8 cellular contexts compared by ENCODE assay signal in genomic region chr21:38805282-38806152, GRCh38. TPM values are rescaled to one million over a fixed set of nuclear protein-coding genes. Genes with fewer than 3 reads are reported as not detected.
DNase-seq lines count a peak whose midpoint lies in the region; ATAC-seq and TF ChIP-seq lines count a peak whose summit lies in the region.

TSS of gene ETS2 (plus strand) at chr21:38805929. CDS start at chr21:38810035, 4,106 bp downstream.

- peaks cover 2% of the 10 kb centered on the region for H3K27me3 ChIP-seq in CD4-positive, CD25-positive, alpha-beta regulatory T cell (ENCODE audit: control insufficient read depth, insufficient read depth, low read length)
- peaks cover 15% of the 10 kb centered on the region; the same call in 1 of the 2 replicates for H3K27me3 ChIP-seq in HUES64 (ENCODE audit: insufficient read depth, low read length)
- no peaks in the 10 kb centered on the region for H3K27me3 ChIP-seq in OCI-LY1 (ENCODE audit: insufficient read depth, low read length)
- no peaks in the 10 kb centered on the region for H3K27me3 ChIP-seq in endodermal cell (ENCODE audit: control insufficient read depth, insufficient read depth, low read length, poor library complexity, severe bottlenecking)
- no peaks in the 10 kb centered on the region for H3K27me3 ChIP-seq in mesendoderm (ENCODE audit: insufficient read depth, low read length, poor library complexity)

- under 1% methylated on average over 76 of the region's 76 CpGs for WGBS in HUES64
- WGBS in endodermal cell (ENCODE audit: insufficient coverage in 1 of 2, insufficient read length in 1 of 2), 2 experiments, result 1% methylated on average over 42 to 76 of the region's 76 CpGs
- WGBS in mesendoderm (ENCODE audit: extremely low coverage, insufficient coverage, low lambda C conversion rate), result no CpG with 5 or more reads among the region's 76 CpGs

- peak within 1 kb of the TSS; percentile 92 for H3K56ac ChIP-seq in mesendoderm (ENCODE audit: low read length)

- H3K9ac ChIP-seq in HUES64 (ENCODE audit: low read depth, low read length) (peak within 1 kb of the TSS; percentile 72), OCI-LY1 (ENCODE audit: low read length) (peak within 1 kb of the TSS; percentile 70), endodermal cell (ENCODE audit: extremely low read depth, low read length, poor library complexity, severe bottlenecking) (peak within 1 kb of the TSS; percentile 98), mesendoderm (ENCODE audit: low read length) (peak within 1 kb of the TSS; percentile 88)

- no peaks in the 10 kb centered on the region for H4K20me1 ChIP-seq in OCI-LY1 (ENCODE audit: insufficient read depth, low read length)

- H3K4me1 ChIP-seq in CD4-positive, CD25-positive, alpha-beta regulatory T cell (ENCODE audit: control insufficient read depth, insufficient read depth, low read length, poor library complexity, severe bottlenecking), result peaks cover 24% of the 10 kb centered on the region
- H3K4me1 ChIP-seq in HUES64 (ENCODE audit: insufficient read depth, low read length), result peaks cover 36% of the 10 kb centered on the region
- H3K4me1 ChIP-seq in OCI-LY1 (ENCODE audit: insufficient read depth, low read length, severe bottlenecking), result peaks cover 14% of the 10 kb centered on the region
- peaks cover 2% of the 10 kb centered on the region for H3K4me1 ChIP-seq in endodermal cell (ENCODE audit: control insufficient read depth, insufficient read depth, low read length)
- H3K4me1 ChIP-seq in mesendoderm (ENCODE audit: control insufficient read depth, low read depth, low read length), result peaks cover 11% of the 10 kb centered on the region

- H3K79me2 ChIP-seq in OCI-LY1 (ENCODE audit: insufficient read depth, low read length) (peaks cover 16% of the 10 kb centered on the region), mesendoderm (ENCODE audit: control insufficient read depth, insufficient read depth, low read length) (peaks cover 43% of the 10 kb centered on the region)

- peak within 1 kb of the TSS; percentile 82 to 88 (median 88) for H3K27ac Mint-ChIP-seq in CD4-positive, CD25-positive, alpha-beta regulatory T cell
- H3K27ac Mint-ChIP-seq in endodermal cell, result peak within 1 kb of the TSS; percentile 91

- H3K4ac ChIP-seq in mesendoderm (ENCODE audit: low read depth, low read length), result peak within 1 kb of the TSS; percentile 92

- peak within 1 kb of the TSS; percentile 88 to 94 (median 93) for H3K4me3 Mint-ChIP-seq in CD4-positive, CD25-positive, alpha-beta regulatory T cell
- peak within 1 kb of the TSS; percentile 93 for H3K4me3 Mint-ChIP-seq in endodermal cell

- peak within 1 kb of the TSS; percentile 71 for H2BK5ac ChIP-seq in mesendoderm (ENCODE audit: low read length)

- peak within 1 kb of the TSS; percentile 65 for H3K27ac ChIP-seq in CD4-positive, CD25-positive, alpha-beta regulatory T cell (ENCODE audit: insufficient read depth, low read length, poor library complexity, severe bottlenecking)
- H3K27ac ChIP-seq in HUES64 (ENCODE audit: low read depth, low read length) (peak within 1 kb of the TSS; percentile 73), OCI-LY1 (ENCODE audit: low read depth, low read length, poor library complexity, severe bottlenecking) (no peak within 1 kb of the TSS), endodermal cell (ENCODE audit: low read depth, low read length) (no peak within 1 kb of the TSS), mesendoderm (ENCODE audit: low read depth, low read length) (peak within 1 kb of the TSS; percentile 82)

- H2BK120ac ChIP-seq in mesendoderm (ENCODE audit: low read depth, low read length), result peak within 1 kb of the TSS; percentile 85

- H3K9me3 Mint-ChIP-seq in CD4-positive, CD25-positive, alpha-beta regulatory T cell, result peaks cover 0 to 5% (median 0%) of the 10 kb centered on the region in 7 donors
- H3K9me3 Mint-ChIP-seq in endodermal cell, result no peaks in the 10 kb centered on the region

- H3K4me3 ChIP-seq in CD4-positive, CD25-positive, alpha-beta regulatory T cell (ENCODE audit: low read depth, low read length), result peak within 1 kb of the TSS; percentile 80
- H3K4me3 ChIP-seq in HUES64 (ENCODE audit: low read length), result peak within 1 kb of the TSS; percentile 65
- peak within 1 kb of the TSS; percentile 77 for H3K4me3 ChIP-seq in OCI-LY1 (ENCODE audit: low read depth, low read length, poor library complexity, severe bottlenecking)
- H3K4me3 ChIP-seq in endodermal cell (ENCODE audit: low read length), result peak within 1 kb of the TSS; percentile 98
- peak within 1 kb of the TSS; percentile 84 for H3K4me3 ChIP-seq in mesendoderm (ENCODE audit: low read length)

- peak within 1 kb of the TSS; percentile 94 for H3K18ac ChIP-seq in mesendoderm (ENCODE audit: low read length)

- peaks cover 2% of the 10 kb centered on the region for H3K79me1 ChIP-seq in mesendoderm (ENCODE audit: low read length)

- no peak within 1 kb of the TSS for H4K5ac ChIP-seq in mesendoderm (ENCODE audit: low read length)

- TF ChIP-seq CTCF in OCI-LY1 (IDR thresholded peaks at IDR 0.05; ENCODE audit: low read length) (peak; percentile 4; the same call in 1 of the 2 replicates), endodermal cell (conservative IDR thresholded peaks at IDR 0.05) (no peak)

- H2AK5ac ChIP-seq in mesendoderm (ENCODE audit: low read length), result no peak within 1 kb of the TSS

- H3K9me3 ChIP-seq in CD4-positive, CD25-positive, alpha-beta regulatory T cell (ENCODE audit: control insufficient read depth in 2 of 2, low read length in 2 of 2), result no peaks in the 10 kb centered on the region
- H3K9me3 ChIP-seq in HUES64 (ENCODE audit: insufficient read depth, low read depth, low read length) (no peaks in the 10 kb centered on the region), OCI-LY1 (ENCODE audit: low read length) (peaks cover 3% of the 10 kb centered on the region), endodermal cell (ENCODE audit: control insufficient read depth, low read length) (no peaks in the 10 kb centered on the region)

- peaks cover 8% of the 10 kb centered on the region for H3K27me3 Mint-ChIP-seq in CD4-positive, CD25-positive, alpha-beta regulatory T cell
- H3K27me3 Mint-ChIP-seq in endodermal cell (ENCODE audit: insufficient read depth), result peaks cover 4% of the 10 kb centered on the region

- peak within 1 kb of the TSS; percentile 81 for H4K8ac ChIP-seq in mesendoderm (ENCODE audit: low read depth, low read length)

- H2AFZ ChIP-seq in OCI-LY1 (ENCODE audit: low read length), result no peak within 1 kb of the TSS

- peaks cover 8% of the 10 kb centered on the region for H3K36me3 Mint-ChIP-seq in CD4-positive, CD25-positive, alpha-beta regulatory T cell
- peaks cover 32% of the 10 kb centered on the region for H3K36me3 Mint-ChIP-seq in endodermal cell (ENCODE audit: low read depth)

- H3F3A ChIP-seq in OCI-LY1 (ENCODE audit: insufficient read depth, low read length), result no peaks in the 10 kb centered on the region

- ATAC-seq in CD4-positive, CD25-positive, alpha-beta regulatory T cell (ENCODE audit: low read depth in 2 of 2), result peak; percentile 72 to 78
- ATAC-seq in GM21360 (IDR thresholded peaks at IDR 0.05; ENCODE audit: unreplicated experiment), result peak; percentile 65

- peaks cover 5 to 30% (median 28%) of the 10 kb centered on the region in 4 donors for H3K4me1 Mint-ChIP-seq in CD4-positive, CD25-positive, alpha-beta regulatory T cell
- peaks cover 31% of the 10 kb centered on the region for H3K4me1 Mint-ChIP-seq in endodermal cell

- peak within 1 kb of the TSS; percentile 39 for H3K23ac ChIP-seq in mesendoderm (ENCODE audit: low read length)

- H3K4me2 ChIP-seq in OCI-LY1 (ENCODE audit: low read length), result peak within 1 kb of the TSS; percentile 72
- peak within 1 kb of the TSS; percentile 72 for H3K4me2 ChIP-seq in mesendoderm (ENCODE audit: low read length)

- DNase-seq in CD4-positive, CD25-positive, alpha-beta regulatory T cell, result peak; percentile 58 to 83 (median 63)
- peak; percentile 76 for DNase-seq in activated CD8-positive, alpha-beta memory T cell treated with anti-CD3 and anti-CD28 coated beads, Interleukin-2, amount 50 U/mL, for 4 hours
- peak; percentile 93 for DNase-seq in endodermal cell
- DNase-seq in mesendoderm, result peak; percentile 97
- peak; percentile 49 for DNase-seq in stimulated activated CD8-positive, alpha-beta memory T cell treated with anti-CD3 and anti-CD28 coated beads, Interleukin-15, amount 100 ng/mL, for 1 hour (ENCODE audit: low read depth)

- H3K36me3 ChIP-seq in CD4-positive, CD25-positive, alpha-beta regulatory T cell (ENCODE audit: control insufficient read depth, insufficient read depth, low read length), result no peaks in the 10 kb centered on the region
- peaks cover 10% of the 10 kb centered on the region for H3K36me3 ChIP-seq in HUES64 (ENCODE audit: insufficient read depth, low read length)
- H3K36me3 ChIP-seq in OCI-LY1 (ENCODE audit: insufficient read depth, low read length), result peaks cover 18% of the 10 kb centered on the region
- H3K36me3 ChIP-seq in endodermal cell (ENCODE audit: control insufficient read depth, insufficient read depth, low read length), result peaks cover 30% of the 10 kb centered on the region
- no peaks in the 10 kb centered on the region for H3K36me3 ChIP-seq in mesendoderm (ENCODE audit: control insufficient read depth, insufficient read depth, low read length)

- H3K9me2 ChIP-seq in OCI-LY1 (ENCODE audit: low read depth, low read length), result no peaks in the 10 kb centered on the region

- no peak within 1 kb of the TSS for H2BK15ac ChIP-seq in mesendoderm (replicated peaks; ENCODE audit: low read depth)

RNA-seq across cellular contexts. Expression of gene ETS2, which starts in this region (rescaled TPM):
- total RNA-seq in CD4-positive, CD25-positive, alpha-beta regulatory T cell, result 12.3 TPM
- polyA plus RNA-seq in CD4-positive, CD25-positive, alpha-beta regulatory T cell, result 1 to 10 TPM; 2.6 to 5.8 (median 4.4) TPM
- polyA plus RNA-seq in HUES64 (2013, experiment 1 of 2), result 20.7 TPM
- polyA plus RNA-seq in HUES64 (2013, experiment 2 of 2), result 19.6 TPM
- total RNA-seq in endodermal cell, result 100 to 1,000 TPM in 1 of 2 donors, 10 to 100 TPM in 1; 98.4 to 102 TPM
- polyA plus RNA-seq in endodermal cell (2013, experiment 1 of 2), result 25.0 TPM
- polyA plus RNA-seq in endodermal cell (2013, experiment 2 of 2), result 24.8 TPM
- polyA plus RNA-seq in mesendoderm (2013, experiment 1 of 2), result 54.1 TPM
- polyA plus RNA-seq in mesendoderm (2013, experiment 2 of 2), result 53.4 TPM

Comparison
In these comparisons a context has a peak if more than half of its experiments do, and no peak if none do; other contexts are left out.
1. H3K27ac ChIP-seq: peak in CD4-positive, CD25-positive, alpha-beta regulatory T cell (single experiment), HUES64 (single experiment) and mesendoderm (single experiment); none in OCI-LY1 (single experiment) and endodermal cell (single experiment).
2. Peak in every context shown above with its lines, with median percentiles within 50 percentile points of each other: DNase-seq, H3K4me3 ChIP-seq and H3K9ac ChIP-seq.